1 cellular context compared by ENCODE assay signal in genomic region chr6:48087448-48087847, GRCh38.
TF ChIP-seq lines count a peak whose summit lies in the region.

No MANE protein-coding gene starts in this region.

TF ChIP-seq in SK-N-SH treated with all-trans-retinoic acid at 6 μM for 48 hours, 23 proteins besides CTCF, POLR2A, EP300 and RAD21 (continued from another document):
- TF ChIP-seq ZNF70 (CRISPR knock-in tag; IDR thresholded peaks at IDR 0.05) (no peak), BACH2 (CRISPR knock-in tag; IDR thresholded peaks at IDR 0.05; ENCODE audit: borderline replicate concordance) (no peak)
TF ChIP-seq in SK-N-SH treated with all-trans-retinoic acid at 6 μM for 48 hours: peak in this region for 0.
